In the genomic region with DNA sequence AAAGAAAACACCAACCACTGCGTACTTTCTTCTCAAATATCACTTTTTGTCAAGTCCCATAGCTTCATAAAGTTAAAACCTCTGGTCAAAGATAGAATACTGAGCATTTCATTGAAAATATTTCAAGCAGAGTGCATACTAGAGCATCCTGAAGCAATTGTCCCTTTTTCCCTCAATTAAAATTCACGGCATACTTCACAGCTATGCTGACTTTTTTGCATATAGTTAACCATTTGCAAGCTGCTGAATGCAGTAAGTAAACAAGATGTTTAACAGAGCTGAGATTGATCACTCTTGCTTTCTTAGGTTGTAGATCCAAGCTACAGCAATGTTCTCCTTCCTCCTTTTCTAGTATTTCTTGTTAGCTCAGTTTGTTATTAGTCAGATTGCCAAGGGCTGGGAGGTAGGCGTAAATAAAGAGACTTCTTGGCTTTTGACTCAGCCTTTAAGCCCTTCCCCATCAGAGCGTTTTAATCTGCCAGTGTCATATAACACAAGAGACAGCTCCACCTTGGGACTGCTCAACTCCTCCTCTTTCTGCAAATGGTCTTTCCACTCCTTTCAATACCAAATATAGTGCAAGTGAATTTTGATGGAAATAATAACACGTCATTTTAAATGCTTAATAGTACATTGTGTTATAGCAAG, we compare ENCODE assay signal across 8 cellular contexts. TPM values are rescaled to one million over a fixed set of nuclear protein-coding genes. Genes with fewer than 3 reads are reported as not detected.
DNase-seq lines count a peak whose midpoint lies in the region; ATAC-seq and TF ChIP-seq lines count a peak whose summit lies in the region.

A gene with protein sequence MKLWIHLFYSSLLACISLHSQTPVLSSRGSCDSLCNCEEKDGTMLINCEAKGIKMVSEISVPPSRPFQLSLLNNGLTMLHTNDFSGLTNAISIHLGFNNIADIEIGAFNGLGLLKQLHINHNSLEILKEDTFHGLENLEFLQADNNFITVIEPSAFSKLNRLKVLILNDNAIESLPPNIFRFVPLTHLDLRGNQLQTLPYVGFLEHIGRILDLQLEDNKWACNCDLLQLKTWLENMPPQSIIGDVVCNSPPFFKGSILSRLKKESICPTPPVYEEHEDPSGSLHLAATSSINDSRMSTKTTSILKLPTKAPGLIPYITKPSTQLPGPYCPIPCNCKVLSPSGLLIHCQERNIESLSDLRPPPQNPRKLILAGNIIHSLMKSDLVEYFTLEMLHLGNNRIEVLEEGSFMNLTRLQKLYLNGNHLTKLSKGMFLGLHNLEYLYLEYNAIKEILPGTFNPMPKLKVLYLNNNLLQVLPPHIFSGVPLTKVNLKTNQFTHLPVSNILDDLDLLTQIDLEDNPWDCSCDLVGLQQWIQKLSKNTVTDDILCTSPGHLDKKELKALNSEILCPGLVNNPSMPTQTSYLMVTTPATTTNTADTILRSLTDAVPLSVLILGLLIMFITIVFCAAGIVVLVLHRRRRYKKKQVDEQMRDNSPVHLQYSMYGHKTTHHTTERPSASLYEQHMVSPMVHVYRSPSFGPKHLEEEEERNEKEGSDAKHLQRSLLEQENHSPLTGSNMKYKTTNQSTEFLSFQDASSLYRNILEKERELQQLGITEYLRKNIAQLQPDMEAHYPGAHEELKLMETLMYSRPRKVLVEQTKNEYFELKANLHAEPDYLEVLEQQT (minus strand): TSS at position 421 of the 648 bp plus-strand sequence. CDS start 2,911 bp downstream, outside the sequence.

- H3K4me3 ChIP-seq in Caco-2 (ENCODE audit: low read depth, low read length): no peak within 1 kb of the TSS
- peak within 1 kb of the TSS; percentile 6 for H3K4me3 ChIP-seq in lower lobe of right lung
- no peak within 1 kb of the TSS for H3K4me3 ChIP-seq in psoas muscle

- no peaks in the 10 kb centered on the region for H3K9me3 ChIP-seq in Caco-2
- no peaks in the 10 kb centered on the region for H3K9me3 ChIP-seq in lower lobe of right lung
- H3K9me3 ChIP-seq in psoas muscle: no peaks in the 10 kb centered on the region

- DNase-seq in Caco-2 (peak in 1 of 2 experiments; percentile 5), NCI-H1436 (lab: John Stamatoyannopoulos, UW) (peak; percentile 19), astrocyte of the hippocampus (ENCODE audit: low read depth, low spot score) (peak; percentile 75), lower lobe of right lung (no peak), psoas muscle (no peak), T-helper 2 cell (no peak)

- peak within 1 kb of the TSS; percentile 10 for H3K4me3 Mint-ChIP-seq in Caco-2 (ENCODE audit: unreplicated experiment)

- no peaks in the 10 kb centered on the region for H3K4me1 Mint-ChIP-seq in Caco-2 (ENCODE audit: low read depth, unreplicated experiment)

- intact Hi-C loops in Caco-2 (cut with micrococcal nuclease; ENCODE audit: unreplicated experiment) (no loop called here), lower lobe of right lung (cut with DNase I) (no loop called here), psoas muscle (cut with DNase I) (no loop called here)

- POLR2A ChIA-PET in Caco-2 (lab: Charles Lee): no interaction called here

- peaks cover 4% of the 10 kb centered on the region for H3K27me3 Mint-ChIP-seq in Caco-2 (ENCODE audit: insufficient read depth, unreplicated experiment)

- H3K4me1 ChIP-seq in Caco-2 (no peaks in the 10 kb centered on the region), lower lobe of right lung (no peaks in the 10 kb centered on the region), psoas muscle (no peaks in the 10 kb centered on the region)

- no peak within 1 kb of the TSS for H3K27ac Mint-ChIP-seq in Caco-2 (ENCODE audit: unreplicated experiment)

- ATAC-seq in lower lobe of right lung (no peak), psoas muscle (no peak), GM18907 (IDR thresholded peaks at IDR 0.05; ENCODE audit: unreplicated experiment) (no peak), HG03521 (IDR thresholded peaks at IDR 0.05; ENCODE audit: unreplicated experiment) (no peak)

- H3K27ac ChIP-seq in lower lobe of right lung (no peak within 1 kb of the TSS), psoas muscle (no peak within 1 kb of the TSS)

- no TSS peak for BruUV-seq in Caco-2 (replicated peaks; lab: Mats Ljungman, UMichigan)

- CTCF ChIA-PET in Caco-2 (lab: Charles Lee): no interaction called here

- H3K9me3 Mint-ChIP-seq in Caco-2 (ENCODE audit: unreplicated experiment): no peaks in the 10 kb centered on the region

- H3K36me3 ChIP-seq in Caco-2 (ENCODE audit: control insufficient read depth, insufficient read depth, low read length): no peaks in the 10 kb centered on the region
- H3K36me3 ChIP-seq in lower lobe of right lung: no peaks in the 10 kb centered on the region
- H3K36me3 ChIP-seq in psoas muscle (ENCODE audit: insufficient read depth in 1 of 2, low read depth in 1 of 2): no peaks in the 10 kb centered on the region

- 12 to 15% (median 14%) methylated on average over 5 of the region's 5 CpGs for WGBS in psoas muscle, 3 donors

- H3K36me3 Mint-ChIP-seq in Caco-2 (ENCODE audit: insufficient read depth, unreplicated experiment): no peaks in the 10 kb centered on the region

- no peak for TF ChIP-seq CTCF in Caco-2 (IDR thresholded peaks at IDR 0.05; ENCODE audit: insufficient read depth in 1 of 2, low read depth in 1 of 2, low read length in 1 of 2, severe bottlenecking in 1 of 2, unreplicated experiment in 1 of 2)
- no peak for TF ChIP-seq CTCF in lower lobe of right lung (IDR thresholded peaks at IDR 0.05)
- no peak for TF ChIP-seq CTCF in psoas muscle (IDR thresholded peaks at IDR 0.05)

- H3K27me3 ChIP-seq in Caco-2 (replicated peaks; ENCODE audit: control insufficient read depth, insufficient read depth, low read length): no peaks in the 10 kb centered on the region
- no peaks in the 10 kb centered on the region for H3K27me3 ChIP-seq in lower lobe of right lung (ENCODE audit: low read depth)
- H3K27me3 ChIP-seq in psoas muscle (ENCODE audit: insufficient read depth in 3 of 3, low read length in 2 of 3): no peaks in the 10 kb centered on the region

RNA-seq across cellular contexts. Expression of the gene that starts here (rescaled TPM):
- total RNA-seq in Caco-2 (2022): 0.23 and 0.61 TPM in 2 replicates
- total RNA-seq in lower lobe of right lung: 5.1 TPM
- under 1 TPM in 1 of 4 donors, not detected in 3; 0.41 TPM for total RNA-seq in psoas muscle
- polyA plus RNA-seq in psoas muscle: under 1 TPM in 1 of 3 donors, not detected in 2; 0.03 TPM

Comparison
In these comparisons a context has a peak if more than half of its experiments do, and no peak if none do; other contexts are left out.
1. DNase-seq: peak in NCI-H1436 (single experiment) and astrocyte of the hippocampus (single experiment); none in lower lobe of right lung (single experiment), psoas muscle (0 of 2) and T-helper 2 cell (0 of 5).